ENCODE assay signal across 9 cellular contexts in genomic region chr3:30643763-30644462, GRCh38. TPM values are rescaled to one million over a fixed set of nuclear protein-coding genes. Genes with fewer than 3 reads are reported as not detected.
DNase-seq lines count a peak whose midpoint lies in the region; ATAC-seq and TF ChIP-seq lines count a peak whose summit lies in the region.
"Had no signal": no experiment of that assay in that cellular context is flagged by ENCODE, and none has a peak within 500 bp of the region (broad histone marks: within the 10 kb centered on the region; RNA-seq: fewer than 3 reads in every experiment).

No MANE protein-coding gene starts in this region.

- no peak for TF ChIP-seq POLR2A in tibial nerve (IDR thresholded peaks at IDR 0.05)

- peak overlapping the region; percentile 93 for H3K27ac Mint-ChIP-seq in activated naive CD4-positive, alpha-beta T cell treated with anti-CD3 and anti-CD28 coated beads, Interleukin-2, amount 10 ng/mL, durations not matched to agents 7 days and 5 days
- peak overlapping the region; percentile 1 for H3K27ac Mint-ChIP-seq in mesothelial cell of epicardium

- peaks cover 0 to 100% (median 77%) of the 10 kb centered on the region in 4 donors for H3K4me1 ChIP-seq in tibial nerve

- no peaks in the 10 kb centered on the region for H3K27me3 ChIP-seq in tibial nerve

- H3K9me3 Mint-ChIP-seq in activated naive CD4-positive, alpha-beta T cell treated with anti-CD3 and anti-CD28 coated beads, Interleukin-2, amount 10 ng/mL, durations not matched to agents 7 days and 5 days, result no peaks in the 10 kb centered on the region
- H3K9me3 Mint-ChIP-seq in mesothelial cell of epicardium, result no peaks in the 10 kb centered on the region

- peak overlapping the region in 3 of 4 donors; percentile 61 to 75 (median 66) for H3K27ac ChIP-seq in tibial nerve

- peaks cover 62% of the 10 kb centered on the region for H3K36me3 Mint-ChIP-seq in activated naive CD4-positive, alpha-beta T cell treated with anti-CD3 and anti-CD28 coated beads, Interleukin-2, amount 10 ng/mL, durations not matched to agents 7 days and 5 days
- H3K36me3 Mint-ChIP-seq in mesothelial cell of epicardium, result peaks cover 21% of the 10 kb centered on the region

- H3K27me3 Mint-ChIP-seq in activated naive CD4-positive, alpha-beta T cell treated with anti-CD3 and anti-CD28 coated beads, Interleukin-2, amount 10 ng/mL, durations not matched to agents 7 days and 5 days, result no peaks in the 10 kb centered on the region
- H3K27me3 Mint-ChIP-seq in mesothelial cell of epicardium (ENCODE audit: low read depth), result no peaks in the 10 kb centered on the region

- no peak for TF ChIP-seq EP300 in tibial nerve (IDR thresholded peaks at IDR 0.05)

- 82 to 85% methylated on average over 7 of the region's 7 CpGs for WGBS in tibial nerve, 2 donors

- ATAC-seq in HG03469 (IDR thresholded peaks at IDR 0.05; ENCODE audit: unreplicated experiment), result no peak

- no peak overlapping the region for H3K4me3 ChIP-seq in tibial nerve

- peak overlapping the region; percentile 48 for H3K4me3 Mint-ChIP-seq in activated naive CD4-positive, alpha-beta T cell treated with anti-CD3 and anti-CD28 coated beads, Interleukin-2, amount 10 ng/mL, durations not matched to agents 7 days and 5 days
- H3K4me3 Mint-ChIP-seq in mesothelial cell of epicardium, result no peak overlapping the region

- DNase-seq in NK-92 treated with Interleukin-12 subunit alpha and Interleukin-12 subunit beta, amount 100 ng/mL, for 24 hours (lab: John Stamatoyannopoulos, UW), result peak; percentile 55
- no peak for DNase-seq in NK-92 (lab: John Stamatoyannopoulos, UW; ENCODE audit: unreplicated experiment)
- peak; percentile 77 for DNase-seq in activated naive CD4-positive, alpha-beta T cell treated with anti-CD3 and anti-CD28 coated beads, Interleukin-2, amount 10 ng/mL, durations not matched to agents 7 days and 5 days
- DNase-seq in mesothelial cell of epicardium (ENCODE audit: low spot score in 2 of 2, unreplicated experiment in 2 of 2), result no peak
- no peak for DNase-seq in tibial nerve (ENCODE audit: low spot score in 2 of 2)
- no peak for DNase-seq in GM19240 (ENCODE audit: insufficient read length, low spot score)
- no peak for DNase-seq in NCI-H82 treated with DMSO at 0.1 percent for 48 hours (lab: John Stamatoyannopoulos, UW; ENCODE audit: unreplicated experiment)
- DNase-seq: anterior cingulate cortex had no signal

- peaks cover 97% of the 10 kb centered on the region for H3K4me1 Mint-ChIP-seq in activated naive CD4-positive, alpha-beta T cell treated with anti-CD3 and anti-CD28 coated beads, Interleukin-2, amount 10 ng/mL, durations not matched to agents 7 days and 5 days
- peaks cover 12% of the 10 kb centered on the region for H3K4me1 Mint-ChIP-seq in mesothelial cell of epicardium

- H3K36me3 ChIP-seq in tibial nerve, result peaks cover 0 to 43% (median 0%) of the 10 kb centered on the region in 3 donors

- TF ChIP-seq CTCF in mesothelial cell of epicardium (IDR thresholded peaks at IDR 0.05; ENCODE audit: unreplicated experiment) (no peak), tibial nerve (IDR thresholded peaks at IDR 0.05) (no peak)

- CTCF ChIA-PET in activated naive CD4-positive, alpha-beta T cell treated with anti-CD3 and anti-CD28 coated beads, Interleukin-2, amount 10 ng/mL, durations not matched to agents 7 days and 5 days (lab: Charles Lee), result interaction anchor here (0.7 to 1.2 kb wide), 5 partner anchors 11 to 49 kb away, joined by 3 to 5 read pairs (median 4); no protein-coding TSS in a partner anchor

- H3K9me3 ChIP-seq in tibial nerve, result no peaks in the 10 kb centered on the region

RNA-seq across cellular contexts. Expression of gene TGFBR2, which starts 37.5 kb away (rescaled TPM):
- 14.6 to 15.8 TPM (median 15.6 TPM) in 3 replicates for total RNA-seq in mesothelial cell of epicardium
- 100 to 1,000 TPM; 338 to 406 (median 350) TPM for total RNA-seq in tibial nerve

Comparison
In these comparisons a context has a peak if more than half of its experiments do, and no peak if none do; other contexts are left out.
1. DNase-seq: peak in NK-92 treated with Interleukin-12 subunit alpha and Interleukin-12 subunit beta, amount 100 ng/mL, for 24 hours (single experiment) and activated naive CD4-positive, alpha-beta T cell treated with anti-CD3 and anti-CD28 coated beads, Interleukin-2, amount 10 ng/mL, durations not matched to agents 7 days and 5 days (single experiment); none in NK-92 (single experiment), mesothelial cell of epicardium (0 of 2), tibial nerve (0 of 2), GM19240 (single experiment) and NCI-H82 treated with DMSO at 0.1 percent for 48 hours (single experiment).
2. RNA of gene TGFBR2, which starts 37.5 kb away (total RNA-seq): 338 to 406 TPM in tibial nerve; 14.6 to 15.8 TPM in mesothelial cell of epicardium; every median in the first group is over 10 times any median in the second.